In genomic region chr17:9332164-9332527, GRCh38 we compare ENCODE assay signal across 20 cellular contexts.
A peak's percentile ranks its signal among the peaks of the same experiment; 100 is the strongest.
DNase-seq lines count a peak whose midpoint lies in the region; TF ChIP-seq lines count a peak whose summit lies in the region.
"Had no signal": no experiment of that assay in that cellular context is flagged by ENCODE, and none has a peak within 500 bp of the region (broad histone marks: within the 10 kb centered on the region; RNA-seq: fewer than 3 reads in every experiment).

No MANE protein-coding gene starts in this region.

- no peaks in the 10 kb centered on the region for H3K9me2 ChIP-seq in GM23248 (ENCODE audit: insufficient read depth)

- H3K36me3 Mint-ChIP-seq in brain (peaks cover 26% of the 10 kb centered on the region), progenitor cell of endocrine pancreas (ENCODE audit: insufficient read depth) (peaks cover 8% of the 10 kb centered on the region), CD14-positive monocyte (peaks cover 2 to 6% of the 10 kb centered on the region in 2 donors)

- in situ Hi-C loops in GM23248 (cut with MboI): no loop called here

- H3K79me2 ChIP-seq in GM23248 (ENCODE audit: insufficient read depth): no peaks in the 10 kb centered on the region

- DNase-seq in GM23248 (peak; percentile 39), inferior parietal cortex (ENCODE audit: extremely low spot score) (peak; percentile 28), progenitor cell of endocrine pancreas (ENCODE audit: low spot score, unreplicated experiment) (no peak), CD14-positive monocyte (ENCODE audit: low spot score) (no peak), COLO668 (lab: John Stamatoyannopoulos, UW; ENCODE audit: unreplicated experiment) (no peak), tibial artery (no peak), SHP77 treated with DMSO at 0.1 percent for 48 hours (lab: John Stamatoyannopoulos, UW) (no peak)
- DNase-seq: COR-L47, DMS153, EL, H9, IMR-90, Karpas-422, MG63, NCI-H1105, NCI-H1694 treated with DMSO at 0.1 percent for 48 hours, NCI-H226, NCI-H524 treated with DMSO at 0.1 percent for 48 hours had no signal

- no peak overlapping the region for H3K4me3 ChIP-seq in GM23248
- H3K4me3 ChIP-seq in tibial artery: no peak overlapping the region
- H3K4me3 ChIP-seq: BLaER1 treated with 17β-estradiol and CSF1 and Interleukin-3, amounts not matched to agents 10 nM and 100 nM; MG63 had no signal

- H3K36me3 ChIP-seq in GM23248 (ENCODE audit: low read depth) (no peaks in the 10 kb centered on the region), tibial artery (peaks cover 0 to 4% (median 0%) of the 10 kb centered on the region in 3 donors)
- H3K36me3 ChIP-seq: MG63 had no signal

- H3K9ac ChIP-seq in GM23248: no peak overlapping the region
- H3K9ac ChIP-seq: BLaER1 treated with 17β-estradiol and CSF1 and Interleukin-3, amounts not matched to agents 10 nM and 100 nM had no signal

- H3K4me1 Mint-ChIP-seq in brain (peaks cover 42% of the 10 kb centered on the region), progenitor cell of endocrine pancreas (ENCODE audit: low read depth) (peaks cover 13% of the 10 kb centered on the region), CD14-positive monocyte (peaks cover 5% of the 10 kb centered on the region)

- H3K27ac ChIP-seq in GM23248 (no peak overlapping the region), tibial artery (no peak overlapping the region)
- H3K27ac ChIP-seq: BLaER1 treated with 17β-estradiol and CSF1 and Interleukin-3, amounts not matched to agents 10 nM and 100 nM had no signal

- H3K27me3 Mint-ChIP-seq in brain (peaks cover 3% of the 10 kb centered on the region), progenitor cell of endocrine pancreas (no peaks in the 10 kb centered on the region), CD14-positive monocyte (ENCODE audit: low read depth in 3 of 3) (peaks cover 0 to 1% (median 0%) of the 10 kb centered on the region in 3 donors)

- H3K27me3 ChIP-seq in GM23248 (replicated peaks; ENCODE audit: insufficient read depth) (no peaks in the 10 kb centered on the region), tibial artery (no peaks in the 10 kb centered on the region)
- H3K27me3 ChIP-seq: BLaER1 treated with 17β-estradiol and CSF1 and Interleukin-3, amounts not matched to agents 10 nM and 100 nM; MG63 had no signal

- TF ChIP-seq CTCF in brain (conservative IDR thresholded peaks at IDR 0.05): no peak
- no peak for TF ChIP-seq CTCF in progenitor cell of endocrine pancreas (IDR thresholded peaks at IDR 0.05; ENCODE audit: unreplicated experiment)
- TF ChIP-seq CTCF in CD14-positive monocyte (IDR thresholded peaks at IDR 0.05): no peak
- no peak for TF ChIP-seq CTCF in tibial artery (IDR thresholded peaks at IDR 0.05)

- intact Hi-C loops in CD14-positive monocyte (cut with micrococcal nuclease): no loop called here
- intact Hi-C loops in tibial artery (cut with DNase I; ENCODE audit: low total_unique reads): no loop called here

- H3K4me1 ChIP-seq in GM23248 (ENCODE audit: insufficient read depth) (no peaks in the 10 kb centered on the region), tibial artery (no peaks in the 10 kb centered on the region)

- H3K4me2 ChIP-seq in GM23248 (ENCODE audit: unreplicated experiment): no peak overlapping the region
- H3K4me2 ChIP-seq: BLaER1 treated with 17β-estradiol and CSF1 and Interleukin-3, amounts not matched to agents 10 nM and 100 nM had no signal

- H4K20me1 ChIP-seq in GM23248 (ENCODE audit: insufficient read depth): no peaks in the 10 kb centered on the region

- 65 to 67% methylated on average over 6 of the region's 6 CpGs for WGBS in GM23248 (ENCODE audit: low coverage in 1 of 2, low lambda C conversion rate in 2 of 2, missing lambda C conversion rate in 2 of 2), 2 experiments

- H3F3A ChIP-seq in GM23248 (ENCODE audit: insufficient read depth): no peaks in the 10 kb centered on the region

- H3K4me3 Mint-ChIP-seq in brain (peak overlapping the region in 3 of 5 experiments; percentile 79 to 85 (median 83)), progenitor cell of endocrine pancreas (ENCODE audit: low read depth) (no peak overlapping the region), CD14-positive monocyte (no peak overlapping the region)

- H3K9me3 ChIP-seq in GM23248 (ENCODE audit: low read depth) (no peaks in the 10 kb centered on the region), tibial artery (peaks cover 0 to 8% (median 8%) of the 10 kb centered on the region in 3 donors)

- H3K9me3 Mint-ChIP-seq in brain (peaks cover 16 to 24% (median 19%) of the 10 kb centered on the region in 5 experiments), progenitor cell of endocrine pancreas (ENCODE audit: low read depth) (peaks cover 14% of the 10 kb centered on the region), CD14-positive monocyte (peaks cover 11 to 27% (median 17%) of the 10 kb centered on the region in 7 donors)

- H3K27ac Mint-ChIP-seq in brain: peak overlapping the region; percentile 84 to 99 (median 96)
- H3K27ac Mint-ChIP-seq in progenitor cell of endocrine pancreas: peak overlapping the region; percentile 79
- H3K27ac Mint-ChIP-seq in CD14-positive monocyte: no peak overlapping the region
- H3K27ac Mint-ChIP-seq: H9 had no signal

- H2AFZ ChIP-seq in GM23248: no peak overlapping the region

Comparison
In these comparisons a context has a peak if more than half of its experiments do, and no peak if none do; other contexts are left out.
1. DNase-seq: peak in GM23248 (single experiment) and inferior parietal cortex (single experiment); none in progenitor cell of endocrine pancreas (single experiment), CD14-positive monocyte (single experiment), COLO668 (single experiment), tibial artery (0 of 2) and SHP77 treated with DMSO at 0.1 percent for 48 hours (single experiment).
2. H3K27ac Mint-ChIP-seq: peak in brain (5 of 5) and progenitor cell of endocrine pancreas (single experiment); none in CD14-positive monocyte (0 of 7).
3. H3K4me3 Mint-ChIP-seq: peak in brain (3 of 5); none in progenitor cell of endocrine pancreas (single experiment) and CD14-positive monocyte (0 of 2).